Comparison of ENCODE assay signal across 9 cellular contexts in the genomic region with DNA sequence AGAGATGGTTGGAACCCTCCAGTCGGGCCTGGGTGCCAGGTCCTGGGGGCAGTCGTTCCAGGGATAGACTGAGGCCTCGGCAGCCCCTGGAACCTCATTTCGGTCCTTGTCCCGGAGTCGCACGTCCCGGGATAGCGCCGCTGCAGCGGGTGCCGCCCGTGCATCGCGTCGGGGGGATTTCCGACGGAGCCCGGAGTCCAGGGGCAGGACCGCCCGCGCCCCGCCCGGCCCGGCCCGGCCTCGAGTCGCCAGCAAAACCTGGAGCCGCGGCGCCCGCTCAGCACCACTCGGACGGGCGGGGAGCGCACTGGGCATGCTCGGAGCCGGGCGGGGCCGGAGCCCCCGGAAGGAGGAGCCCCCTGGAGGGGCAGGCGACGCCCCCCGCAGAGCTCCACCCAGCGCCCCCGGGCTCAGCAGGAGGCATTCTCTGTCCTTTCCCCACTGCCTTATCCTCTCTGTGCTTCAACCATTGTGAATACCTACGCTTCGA. TPM values are rescaled to one million over a fixed set of nuclear protein-coding genes. Genes with fewer than 3 reads are reported as not detected.
DNase-seq lines count a peak whose midpoint lies in the region; ATAC-seq, FAIRE-seq and TF ChIP-seq lines count a peak whose summit lies in the region.
"Had no signal": no experiment of that assay in that cellular context is flagged by ENCODE, and none has a peak within 500 bp of the region (broad histone marks: within the 10 kb centered on the region; RNA-seq: fewer than 3 reads in every experiment).

No MANE protein-coding gene starts in this region.

- TF ChIP-seq CTCF in ascending aorta (IDR thresholded peaks at IDR 0.05) (no peak), smooth muscle cell (IDR thresholded peaks at IDR 0.05; ENCODE audit: borderline replicate concordance, insufficient read depth, poor library complexity, severe bottlenecking) (no peak), D721Med (IDR thresholded peaks at IDR 0.05; ENCODE audit: insufficient read depth, missing control alignments) (no peak)

- H3K36me3 ChIP-seq in ascending aorta (no peaks in the 10 kb centered on the region), iPS-15b (ENCODE audit: control insufficient read depth, insufficient read depth, low read length) (no peaks in the 10 kb centered on the region), smooth muscle cell (ENCODE audit: low read depth) (no peaks in the 10 kb centered on the region)

- peaks cover 5% of the 10 kb centered on the region for H3F3A ChIP-seq in smooth muscle cell (ENCODE audit: low read depth)

- H3K4me1 ChIP-seq in ascending aorta (peaks cover 0 to 19% of the 10 kb centered on the region in 2 donors), iPS-15b (ENCODE audit: control insufficient read depth, insufficient read depth, low read length) (no peaks in the 10 kb centered on the region), smooth muscle cell (ENCODE audit: low read depth) (peaks cover 7% of the 10 kb centered on the region)

- no peaks in the 10 kb centered on the region for H3K27me3 ChIP-seq in ascending aorta
- peaks cover 66% of the 10 kb centered on the region for H3K27me3 ChIP-seq in iPS-15b (ENCODE audit: control insufficient read depth, insufficient read depth, low read length)
- peaks cover 91% of the 10 kb centered on the region for H3K27me3 ChIP-seq in smooth muscle cell (ENCODE audit: low read depth)

- H3K27ac ChIP-seq in ascending aorta (peak overlapping the region; percentile 55 to 66), smooth muscle cell (ENCODE audit: low read depth) (no peak overlapping the region)
- H3K27ac ChIP-seq: HL-60 had no signal

- H3K9ac ChIP-seq in iPS-15b (ENCODE audit: low read depth, low read length), result peak overlapping the region; percentile 32
- no peak overlapping the region for H3K9ac ChIP-seq in smooth muscle cell (ENCODE audit: low read depth)

- peak overlapping the region; percentile 87 for H3K4me2 ChIP-seq in smooth muscle cell

- DNase-seq in HPDE6-E6E7 (ENCODE audit: extremely low spot score) (peak; percentile 61), ascending aorta (ENCODE audit: low spot score in 2 of 2) (peak in 1 of 2 donors; percentile 82), smooth muscle cell (lab: John Stamatoyannopoulos, UW; ENCODE audit: unreplicated experiment) (peak; percentile 25), D721Med (ENCODE audit: insufficient read length, low spot score) (no peak), HUDEP-2 (lab: John Stamatoyannopoulos, UW; ENCODE audit: unreplicated experiment in 76 of 76) (no peak)
- DNase-seq in activated CD8-positive, alpha-beta memory T cell treated with anti-CD3 and anti-CD28 coated beads for 24 hours, result no peak

- H3K9me3 ChIP-seq in ascending aorta, result no peaks in the 10 kb centered on the region
- H3K9me3 ChIP-seq in iPS-15b (ENCODE audit: control insufficient read depth, insufficient read depth, low read length), result no peaks in the 10 kb centered on the region
- H3K9me3 ChIP-seq in smooth muscle cell (replicated peaks; ENCODE audit: low read depth), result no peaks in the 10 kb centered on the region

- H4K20me1 ChIP-seq in smooth muscle cell (ENCODE audit: low read depth), result peaks cover 19% of the 10 kb centered on the region

- H3K79me2 ChIP-seq in smooth muscle cell (ENCODE audit: low read depth), result no peaks in the 10 kb centered on the region

- ATAC-seq in HG03460 (IDR thresholded peaks at IDR 0.05; ENCODE audit: unreplicated experiment), result no peak

- intact Hi-C loops in ascending aorta (cut with DNase I), result no loop called here

- peak overlapping the region; percentile 42 to 84 for H3K4me3 ChIP-seq in ascending aorta
- peak overlapping the region; percentile 60 for H3K4me3 ChIP-seq in iPS-15b (ENCODE audit: low read depth, low read length)
- H3K4me3 ChIP-seq in smooth muscle cell, result peak overlapping the region; percentile 52

- FAIRE-seq in D721Med (lab: Jason Lieb, UNC), result no peak

- peak overlapping the region; percentile 58 for H2AFZ ChIP-seq in smooth muscle cell (ENCODE audit: low read depth)

- 3% methylated on average over 32 of the region's 48 CpGs for WGBS in smooth muscle cell (ENCODE audit: low lambda C conversion rate)

RNA-seq across cellular contexts. Expression of a gene that starts 1.6 kb away (rescaled TPM):
- total RNA-seq in ascending aorta, result 4.3 TPM
- total RNA-seq in smooth muscle cell, result 4.7 and 5.5 TPM in 2 replicates
- 2.2 and 5.3 TPM in 2 replicates for polyA plus RNA-seq in smooth muscle cell

Comparison
In these comparisons a context has a peak if more than half of its experiments do, and no peak if none do; other contexts are left out.
1. DNase-seq: peak in HPDE6-E6E7 (single experiment) and smooth muscle cell (single experiment); none in D721Med (single experiment), HUDEP-2 (0 of 76) and activated CD8-positive, alpha-beta memory T cell treated with anti-CD3 and anti-CD28 coated beads for 24 hours (single experiment).
2. Peak in every context shown above with its lines, with median percentiles within 50 percentile points of each other: H3K4me3 ChIP-seq.